18 cellular contexts compared by ENCODE assay signal in the genomic region with DNA sequence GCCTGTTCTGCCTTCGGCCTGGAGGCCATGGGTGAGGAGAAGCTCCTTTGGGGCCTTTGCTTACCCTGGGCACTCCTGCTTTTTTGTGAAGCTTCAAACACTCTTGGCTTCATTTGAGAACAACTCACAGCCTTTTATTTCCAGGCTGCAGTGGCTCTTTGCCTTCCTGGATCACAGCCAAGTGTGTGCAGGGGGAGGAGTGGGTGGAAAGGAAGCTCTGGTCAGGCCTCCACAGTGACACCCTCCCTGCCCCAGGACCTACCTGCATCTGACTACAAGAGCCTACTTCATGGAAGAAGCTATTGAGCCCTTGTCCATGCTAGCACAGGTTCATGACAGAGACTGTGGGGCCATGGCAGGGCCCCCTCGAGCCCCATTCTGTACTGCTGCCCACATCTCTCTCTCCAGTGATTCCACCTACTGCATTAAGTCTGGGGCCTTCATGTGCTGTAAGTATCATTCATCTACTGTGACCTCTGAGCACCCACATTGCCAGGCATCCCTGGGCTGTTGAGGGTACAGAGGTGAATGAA. TPM values are rescaled to one million over a fixed set of nuclear protein-coding genes. Genes with fewer than 3 reads are reported as not detected.
A peak's percentile ranks its signal among the peaks of the same experiment; 100 is the strongest.
DNase-seq lines count a peak whose midpoint lies in the region; ATAC-seq and TF ChIP-seq lines count a peak whose summit lies in the region.
"Had no signal": no experiment of that assay in that cellular context is flagged by ENCODE, and none has a peak within 500 bp of the region (broad histone marks: within the 10 kb centered on the region; RNA-seq: fewer than 3 reads in every experiment).

No MANE protein-coding gene starts in this region.

- H3K4me1 Mint-ChIP-seq in activated CD8-positive, alpha-beta T cell treated with anti-CD3 and anti-CD28 coated beads for 36 hours (ENCODE audit: low read depth): peaks cover 3% of the 10 kb centered on the region
- peaks cover 3% of the 10 kb centered on the region for H3K4me1 Mint-ChIP-seq in activated CD8-positive, alpha-beta T cell treated with anti-CD3 and anti-CD28 coated beads, Interleukin-2, amount 10 ng/mL, durations not matched to agents 7 days and 5 days (ENCODE audit: low read depth)
- no peaks in the 10 kb centered on the region for H3K4me1 Mint-ChIP-seq in activated T-helper 2 cell treated with anti-CD3 and anti-CD28 coated beads, Interferon-gamma antibody, Interleukin-2, Interleukin-4, amounts not matched to agents 10 μg/mL and 5 μg/mL and 100 μg/mL, durations not matched to agents 14 hours and 24 hours and 36 hours (ENCODE audit: low read depth)

- CTCF ChIA-PET in activated CD8-positive, alpha-beta T cell treated with anti-CD3 and anti-CD28 coated beads for 36 hours (lab: Charles Lee): no interaction called here
- CTCF ChIA-PET in activated CD8-positive, alpha-beta T cell treated with anti-CD3 and anti-CD28 coated beads, Interleukin-2, amount 10 ng/mL, durations not matched to agents 7 days and 5 days (lab: Charles Lee): no interaction called here

- no peaks in the 10 kb centered on the region for H3K27me3 Mint-ChIP-seq in activated CD8-positive, alpha-beta T cell treated with anti-CD3 and anti-CD28 coated beads for 36 hours
- H3K27me3 Mint-ChIP-seq in activated CD8-positive, alpha-beta T cell treated with anti-CD3 and anti-CD28 coated beads, Interleukin-2, amount 10 ng/mL, durations not matched to agents 7 days and 5 days (ENCODE audit: low read depth): no peaks in the 10 kb centered on the region
- H3K27me3 Mint-ChIP-seq in activated T-helper 2 cell treated with anti-CD3 and anti-CD28 coated beads, Interferon-gamma antibody, Interleukin-2, Interleukin-4, amounts not matched to agents 10 μg/mL and 5 μg/mL and 100 μg/mL, durations not matched to agents 14 hours and 24 hours and 36 hours (ENCODE audit: low read depth): no peaks in the 10 kb centered on the region

- ATAC-seq in activated CD8-positive, alpha-beta T cell treated with anti-CD3 and anti-CD28 coated beads for 36 hours: no peak
- ATAC-seq in activated CD8-positive, alpha-beta T cell treated with anti-CD3 and anti-CD28 coated beads, Interleukin-2, amount 10 ng/mL, durations not matched to agents 7 days and 5 days: no peak
- ATAC-seq: Panc1 had no signal

- POLR2A ChIA-PET in activated CD8-positive, alpha-beta T cell treated with anti-CD3 and anti-CD28 coated beads for 36 hours (lab: Charles Lee): interaction anchor here (0.6 kb wide), 1 partner anchor 1138 kb away, joined by 4 read pairs; no protein-coding TSS in a partner anchor
- POLR2A ChIA-PET in activated CD8-positive, alpha-beta T cell treated with anti-CD3 and anti-CD28 coated beads, Interleukin-2, amount 10 ng/mL, durations not matched to agents 7 days and 5 days (lab: Charles Lee): no interaction called here

- H3K27me3 ChIP-seq in tibial artery: no peaks in the 10 kb centered on the region
- H3K27me3 ChIP-seq: vagina had no signal

- no peaks in the 10 kb centered on the region for H3K9me3 Mint-ChIP-seq in activated CD8-positive, alpha-beta T cell treated with anti-CD3 and anti-CD28 coated beads for 36 hours
- no peaks in the 10 kb centered on the region for H3K9me3 Mint-ChIP-seq in activated CD8-positive, alpha-beta T cell treated with anti-CD3 and anti-CD28 coated beads, Interleukin-2, amount 10 ng/mL, durations not matched to agents 7 days and 5 days (ENCODE audit: insufficient read depth)
- no peaks in the 10 kb centered on the region for H3K9me3 Mint-ChIP-seq in activated T-helper 2 cell treated with anti-CD3 and anti-CD28 coated beads, Interferon-gamma antibody, Interleukin-2, Interleukin-4, amounts not matched to agents 10 μg/mL and 5 μg/mL and 100 μg/mL, durations not matched to agents 14 hours and 24 hours and 36 hours
- H3K9me3 Mint-ChIP-seq: T-helper 1 cell treated with Interleukin-12 subunit alpha and Interleukin-12 subunit beta and Interleukin-4 antibody, amounts not matched to agents 30 μg/mL and 1 μg/mL, for 36 hours had no signal

- no peak for TF ChIP-seq CTCF in activated CD8-positive, alpha-beta T cell treated with anti-CD3 and anti-CD28 coated beads for 36 hours (IDR thresholded peaks at IDR 0.05)
- no peak for TF ChIP-seq CTCF in GM12865 (IDR thresholded peaks at IDR 0.05; ENCODE audit: insufficient read depth, low read depth, low read length, missing control alignments)
- TF ChIP-seq CTCF in tibial artery (IDR thresholded peaks at IDR 0.05): no peak

- no peaks in the 10 kb centered on the region for H3K9me3 ChIP-seq in tibial artery
- H3K9me3 ChIP-seq: prostate gland, vagina had no signal

- H3K4me3 ChIP-seq in GM12865 (ENCODE audit: low read depth, low read length) (no peak overlapping the region), tibial artery (no peak overlapping the region)
- H3K4me3 ChIP-seq: prostate gland, vagina had no signal

- no peak overlapping the region for H3K4me3 Mint-ChIP-seq in activated CD8-positive, alpha-beta T cell treated with anti-CD3 and anti-CD28 coated beads for 36 hours
- no peak overlapping the region for H3K4me3 Mint-ChIP-seq in activated CD8-positive, alpha-beta T cell treated with anti-CD3 and anti-CD28 coated beads, Interleukin-2, amount 10 ng/mL, durations not matched to agents 7 days and 5 days
- H3K4me3 Mint-ChIP-seq in activated T-helper 2 cell treated with anti-CD3 and anti-CD28 coated beads, Interferon-gamma antibody, Interleukin-2, Interleukin-4, amounts not matched to agents 10 μg/mL and 5 μg/mL and 100 μg/mL, durations not matched to agents 14 hours and 24 hours and 36 hours (ENCODE audit: low read depth): no peak overlapping the region
- H3K4me3 Mint-ChIP-seq: T-helper 1 cell treated with Interleukin-12 subunit alpha and Interleukin-12 subunit beta and Interleukin-4 antibody, amounts not matched to agents 30 μg/mL and 1 μg/mL, for 36 hours had no signal

- H3K4me1 ChIP-seq in tibial artery: no peaks in the 10 kb centered on the region
- H3K4me1 ChIP-seq: prostate gland, vagina had no signal

- H3K36me3 ChIP-seq in tibial artery: no peaks in the 10 kb centered on the region
- H3K36me3 ChIP-seq: prostate gland, vagina had no signal

- H3K27ac Mint-ChIP-seq in activated CD8-positive, alpha-beta T cell treated with anti-CD3 and anti-CD28 coated beads for 36 hours: no peak overlapping the region
- H3K27ac Mint-ChIP-seq in activated CD8-positive, alpha-beta T cell treated with anti-CD3 and anti-CD28 coated beads, Interleukin-2, amount 10 ng/mL, durations not matched to agents 7 days and 5 days: no peak overlapping the region
- H3K27ac Mint-ChIP-seq in activated T-helper 2 cell treated with anti-CD3 and anti-CD28 coated beads, Interferon-gamma antibody, Interleukin-2, Interleukin-4, amounts not matched to agents 10 μg/mL and 5 μg/mL and 100 μg/mL, durations not matched to agents 14 hours and 24 hours and 36 hours: no peak overlapping the region
- H3K27ac Mint-ChIP-seq: T-helper 1 cell treated with Interleukin-12 subunit alpha and Interleukin-12 subunit beta and Interleukin-4 antibody, amounts not matched to agents 30 μg/mL and 1 μg/mL, for 36 hours had no signal

- DNase-seq in activated CD8-positive, alpha-beta T cell treated with anti-CD3 and anti-CD28 coated beads for 36 hours: peak; percentile 9
- DNase-seq in activated CD8-positive, alpha-beta T cell treated with anti-CD3 and anti-CD28 coated beads, Interleukin-2, amount 10 ng/mL, durations not matched to agents 7 days and 5 days: no peak
- peak; percentile 16 for DNase-seq in GM12865 (ENCODE audit: low read depth)
- DNase-seq in activated T-helper 2 cell treated with anti-CD3 and anti-CD28 coated beads, Interferon-gamma antibody, Interleukin-2, Interleukin-4, amounts not matched to agents 10 μg/mL and 5 μg/mL and 100 μg/mL, durations not matched to agents 14 hours and 24 hours and 36 hours (ENCODE audit: low spot score): peak; percentile 7
- DNase-seq in pons (ENCODE audit: low spot score): peak; percentile 66
- no peak for DNase-seq in tibial artery
- DNase-seq in NCI-H345 (lab: John Stamatoyannopoulos, UW): no peak
- no peak for DNase-seq in dedifferentiated amniotic fluid mesenchymal stem cell (ENCODE audit: extremely low spot score)
- DNase-seq: activated effector memory CD4-positive, alpha-beta T cell treated with anti-CD3 and anti-CD28 coated beads, Interleukin-2, amount 50 U/mL, for 16 hours; effector CD8-positive, alpha-beta T cell; foreskin fibroblast; KBM-7; NCI-H2171; stimulated activated CD4-positive, alpha-beta T cell treated with anti-CD3 and anti-CD28 coated beads, Interleukin-1b, Interleukin-23, amount 100 ng/mL, for 48 hours had no signal

- no peak overlapping the region for H3K27ac ChIP-seq in tibial artery
- H3K27ac ChIP-seq: prostate gland, vagina had no signal

- H3K36me3 Mint-ChIP-seq in activated CD8-positive, alpha-beta T cell treated with anti-CD3 and anti-CD28 coated beads for 36 hours (ENCODE audit: low read depth): no peaks in the 10 kb centered on the region
- H3K36me3 Mint-ChIP-seq in activated CD8-positive, alpha-beta T cell treated with anti-CD3 and anti-CD28 coated beads, Interleukin-2, amount 10 ng/mL, durations not matched to agents 7 days and 5 days (ENCODE audit: low read depth): no peaks in the 10 kb centered on the region
- no peaks in the 10 kb centered on the region for H3K36me3 Mint-ChIP-seq in activated T-helper 2 cell treated with anti-CD3 and anti-CD28 coated beads, Interferon-gamma antibody, Interleukin-2, Interleukin-4, amounts not matched to agents 10 μg/mL and 5 μg/mL and 100 μg/mL, durations not matched to agents 14 hours and 24 hours and 36 hours (ENCODE audit: low read depth)

- intact Hi-C loops in activated CD8-positive, alpha-beta T cell treated with anti-CD3 and anti-CD28 coated beads for 36 hours (cut with micrococcal nuclease): no loop called here
- intact Hi-C loops in activated T-helper 2 cell treated with anti-CD3 and anti-CD28 coated beads, Interferon-gamma antibody, Interleukin-2, Interleukin-4, amounts not matched to agents 10 μg/mL and 5 μg/mL and 100 μg/mL, durations not matched to agents 14 hours and 24 hours and 36 hours (cut with micrococcal nuclease): no loop called here
- intact Hi-C loops in tibial artery (cut with DNase I; ENCODE audit: low total_unique reads): no loop called here

RNA-seq across cellular contexts. Expression of a gene that starts 52.3 kb away (rescaled TPM):
- total RNA-seq in activated CD8-positive, alpha-beta T cell treated with anti-CD3 and anti-CD28 coated beads for 36 hours: not detected
- not detected for total RNA-seq in activated CD8-positive, alpha-beta T cell treated with anti-CD3 and anti-CD28 coated beads, Interleukin-2, amount 10 ng/mL, durations not matched to agents 7 days and 5 days
- total RNA-seq in activated T-helper 2 cell treated with anti-CD3 and anti-CD28 coated beads, Interferon-gamma antibody, Interleukin-2, Interleukin-4, amounts not matched to agents 10 μg/mL and 5 μg/mL and 100 μg/mL, durations not matched to agents 14 hours and 24 hours and 36 hours: 0.07 TPM in 1 of 2 replicates, not detected in the other
- total RNA-seq: vagina had no signal

Comparison
In these comparisons a context has a peak if more than half of its experiments do, and no peak if none do; other contexts are left out.
1. DNase-seq: peak in activated CD8-positive, alpha-beta T cell treated with anti-CD3 and anti-CD28 coated beads for 36 hours (single experiment), GM12865 (single experiment), activated T-helper 2 cell treated with anti-CD3 and anti-CD28 coated beads, Interferon-gamma antibody, Interleukin-2, Interleukin-4, amounts not matched to agents 10 μg/mL and 5 μg/mL and 100 μg/mL, durations not matched to agents 14 hours and 24 hours and 36 hours (single experiment) and pons (single experiment); none in activated CD8-positive, alpha-beta T cell treated with anti-CD3 and anti-CD28 coated beads, Interleukin-2, amount 10 ng/mL, durations not matched to agents 7 days and 5 days (single experiment), tibial artery (0 of 2), NCI-H345 (single experiment) and dedifferentiated amniotic fluid mesenchymal stem cell (single experiment).